In genomic region chrX:111671668-111672067, GRCh38 we compare ENCODE assay signal across 22 cellular contexts.
"Had no signal": no experiment of that assay in that cellular context is flagged by ENCODE, and none has a peak within 500 bp of the region (broad histone marks: within the 10 kb centered on the region; RNA-seq: fewer than 3 reads in every experiment).

No MANE protein-coding gene starts in this region.

- H3K36me3 ChIP-seq: cardiac muscle cell, gastroesophageal sphincter, ovary, prostate gland, upper lobe of left lung had no signal

- H3K27me3 ChIP-seq: cardiac muscle cell, gastroesophageal sphincter, ovary, upper lobe of left lung had no signal

- H3K36me3 Mint-ChIP-seq: activated naive CD8-positive, alpha-beta T cell treated with anti-CD3 and anti-CD28 coated beads, Interleukin-2, amount 10 ng/mL, durations not matched to agents 7 days and 5 days; natural killer cell treated with Interleukin-12 subunit alpha and Interleukin-12 subunit beta and Interleukin-15 and Interleukin-18, amount 100 ng/mL, for 72 hours had no signal

- DNase-seq: activated CD4-positive, alpha-beta T cell treated with anti-CD3 and anti-CD28 coated beads for 4 hours; activated CD4-positive, alpha-beta T cell treated with anti-CD3 and anti-CD28 coated beads, Interleukin-2, amount 50 U/mL, for 48 hours; activated CD4-positive, CD25-positive, alpha-beta regulatory T cell; activated effector memory CD4-positive, alpha-beta T cell treated with Interleukin-2 at 50 U/mL for 16 hours; activated naive CD4-positive, alpha-beta T cell treated with anti-CD3 and anti-CD28 coated beads for 36 hours; activated naive CD8-positive, alpha-beta T cell treated with anti-CD3 and anti-CD28 coated beads, Interleukin-2, amount 10 ng/mL, durations not matched to agents 7 days and 5 days; activated T-cell treated with anti-CD3 and anti-CD28 coated beads, Interleukin-2, amount 50 U/mL, for 72 hours; amygdala; head of caudate nucleus; midbrain; ovary; right cardiac atrium; stimulated activated CD4-positive, alpha-beta T cell treated with anti-CD3 and anti-CD28 coated beads, Interleukin-4, amount 100 ng/mL, for 24 hours; stimulated activated naive CD8-positive, alpha-beta T cell treated with anti-CD3 and anti-CD28 coated beads, Interleukin-15, Interleukin-2, amounts not matched to agents 100 U/mL and 50 U/mL, for 24 hours; T1000; upper lobe of left lung had no signal

- ATAC-seq: activated T-cell treated with anti-CD3 and anti-CD28 coated beads, Interleukin-2, amount 50 U/mL, for 72 hours; gastroesophageal sphincter; left lobe of liver; natural killer cell treated with Interleukin-12 subunit alpha and Interleukin-12 subunit beta and Interleukin-15 and Interleukin-18, amount 100 ng/mL, for 72 hours; stimulated activated naive CD8-positive, alpha-beta T cell treated with anti-CD3 and anti-CD28 coated beads, Interleukin-15, Interleukin-2, amounts not matched to agents 100 U/mL and 50 U/mL, for 24 hours had no signal

- H3K9me3 ChIP-seq: gastroesophageal sphincter, ovary, prostate gland, upper lobe of left lung had no signal

- H3K27ac ChIP-seq: cardiac muscle cell, gastroesophageal sphincter, ovary, prostate gland, upper lobe of left lung had no signal

- H3K4me3 ChIP-seq: cardiac muscle cell, gastroesophageal sphincter, ovary, prostate gland, upper lobe of left lung had no signal

- H3K27ac Mint-ChIP-seq: activated naive CD4-positive, alpha-beta T cell treated with anti-CD3 and anti-CD28 coated beads for 36 hours; activated naive CD8-positive, alpha-beta T cell treated with anti-CD3 and anti-CD28 coated beads, Interleukin-2, amount 10 ng/mL, durations not matched to agents 7 days and 5 days; activated T-cell treated with anti-CD3 and anti-CD28 coated beads, Interleukin-2, amount 50 U/mL, for 72 hours; natural killer cell treated with Interleukin-12 subunit alpha and Interleukin-12 subunit beta and Interleukin-15 and Interleukin-18, amount 100 ng/mL, for 72 hours; T-helper 1 cell treated with Interleukin-12 subunit alpha and Interleukin-12 subunit beta and Interleukin-4 antibody, amounts not matched to agents 30 μg/mL and 1 μg/mL, for 36 hours had no signal

- H3K4me3 Mint-ChIP-seq: activated naive CD4-positive, alpha-beta T cell treated with anti-CD3 and anti-CD28 coated beads for 36 hours; activated naive CD8-positive, alpha-beta T cell treated with anti-CD3 and anti-CD28 coated beads, Interleukin-2, amount 10 ng/mL, durations not matched to agents 7 days and 5 days; activated T-cell treated with anti-CD3 and anti-CD28 coated beads, Interleukin-2, amount 50 U/mL, for 72 hours; natural killer cell treated with Interleukin-12 subunit alpha and Interleukin-12 subunit beta and Interleukin-15 and Interleukin-18, amount 100 ng/mL, for 72 hours; T-helper 1 cell treated with Interleukin-12 subunit alpha and Interleukin-12 subunit beta and Interleukin-4 antibody, amounts not matched to agents 30 μg/mL and 1 μg/mL, for 36 hours had no signal

- H3K4me1 ChIP-seq: gastroesophageal sphincter, prostate gland, upper lobe of left lung had no signal

- H3K9me3 Mint-ChIP-seq: activated naive CD4-positive, alpha-beta T cell treated with anti-CD3 and anti-CD28 coated beads for 36 hours; activated naive CD8-positive, alpha-beta T cell treated with anti-CD3 and anti-CD28 coated beads, Interleukin-2, amount 10 ng/mL, durations not matched to agents 7 days and 5 days; activated T-cell treated with anti-CD3 and anti-CD28 coated beads, Interleukin-2, amount 50 U/mL, for 72 hours; natural killer cell treated with Interleukin-12 subunit alpha and Interleukin-12 subunit beta and Interleukin-15 and Interleukin-18, amount 100 ng/mL, for 72 hours; T-helper 1 cell treated with Interleukin-12 subunit alpha and Interleukin-12 subunit beta and Interleukin-4 antibody, amounts not matched to agents 30 μg/mL and 1 μg/mL, for 36 hours had no signal

- H3K27me3 Mint-ChIP-seq: activated naive CD8-positive, alpha-beta T cell treated with anti-CD3 and anti-CD28 coated beads, Interleukin-2, amount 10 ng/mL, durations not matched to agents 7 days and 5 days had no signal

- H3K4me1 Mint-ChIP-seq: activated naive CD8-positive, alpha-beta T cell treated with anti-CD3 and anti-CD28 coated beads, Interleukin-2, amount 10 ng/mL, durations not matched to agents 7 days and 5 days had no signal
